9 cellular contexts compared by ENCODE assay signal in genomic region chr13:33204130-33204927, GRCh38.
DNase-seq lines count a peak whose midpoint lies in the region; ATAC-seq and TF ChIP-seq lines count a peak whose summit lies in the region.
"Had no signal": no experiment of that assay in that cellular context is flagged by ENCODE, and none has a peak within 500 bp of the region (broad histone marks: within the 10 kb centered on the region; RNA-seq: fewer than 3 reads in every experiment).

No MANE protein-coding gene starts in this region.

- H3K27me3 ChIP-seq in breast epithelium (no peaks in the 10 kb centered on the region), right lobe of liver (no peaks in the 10 kb centered on the region), vagina (no peaks in the 10 kb centered on the region)

- CTCF ChIA-PET in MCF 10A (lab: Yijun Ruan, JAX): interaction anchor here (0.6 to 1.5 kb wide), 2 partner anchors 24 to 473 kb away, joined by 3 to 4 read pairs; no protein-coding TSS in a partner anchor

- ATAC-seq in right lobe of liver: peak; percentile 14 to 53 (median 35)
- ATAC-seq in GM21825 (IDR thresholded peaks at IDR 0.05; ENCODE audit: unreplicated experiment): no peak
- no peak for ATAC-seq in GM19395 (IDR thresholded peaks at IDR 0.05; ENCODE audit: unreplicated experiment)

- TF ChIP-seq CTCF in breast epithelium (IDR thresholded peaks at IDR 0.05) (no peak), MCF 10A (IDR thresholded peaks at IDR 0.05; ENCODE audit: unreplicated experiment) (no peak), right lobe of liver (IDR thresholded peaks at IDR 0.05) (no peak), vagina (IDR thresholded peaks at IDR 0.05) (no peak)

- H3K4me3 Mint-ChIP-seq in MCF 10A (ENCODE audit: unreplicated experiment): no peak overlapping the region

- H3K4me3 ChIP-seq in breast epithelium: peak overlapping the region; percentile 32 to 43 (median 32)
- no peak overlapping the region for H3K4me3 ChIP-seq in right lobe of liver
- peak overlapping the region; percentile 34 to 38 for H3K4me3 ChIP-seq in vagina

- no TSS peak for BruUV-seq in MCF 10A (replicated peaks; lab: Mats Ljungman, UMichigan)

- H3K27ac ChIP-seq in breast epithelium: peak overlapping the region; percentile 50 to 77
- H3K27ac ChIP-seq in right lobe of liver: peak overlapping the region; percentile 33 to 46 (median 38)
- peak overlapping the region; percentile 88 for H3K27ac ChIP-seq in vagina
- H3K27ac ChIP-seq: neutrophil had no signal

- 55% methylated on average over 12 of the region's 12 CpGs for WGBS in right lobe of liver (ENCODE audit: insufficient coverage, low coverage, low lambda C conversion rate, missing lambda C conversion rate)

- H3K27me3 Mint-ChIP-seq in MCF 10A (ENCODE audit: insufficient read depth, unreplicated experiment): no peaks in the 10 kb centered on the region

- no peaks in the 10 kb centered on the region for H3K36me3 ChIP-seq in breast epithelium
- no peaks in the 10 kb centered on the region for H3K36me3 ChIP-seq in right lobe of liver
- no peaks in the 10 kb centered on the region for H3K36me3 ChIP-seq in vagina
- H3K36me3 ChIP-seq: neutrophil had no signal

- intact Hi-C loops in breast epithelium (cut with DNase I; ENCODE audit: low total_unique reads) (no loop called here), MCF 10A (cut with micrococcal nuclease) (no loop called here), right lobe of liver (cut with DNase I) (no loop called here), vagina (cut with DNase I) (loop anchor here (10.0 kb wide), 1 partner anchor 80 kb away; no protein-coding TSS in a partner anchor)

- H3K9me3 ChIP-seq in breast epithelium: no peaks in the 10 kb centered on the region
- H3K9me3 ChIP-seq in right lobe of liver: no peaks in the 10 kb centered on the region
- no peaks in the 10 kb centered on the region for H3K9me3 ChIP-seq in vagina
- H3K9me3 ChIP-seq: neutrophil had no signal

- peaks cover 0 to 5% of the 10 kb centered on the region in 2 donors for H3K4me1 ChIP-seq in breast epithelium
- H3K4me1 ChIP-seq in right lobe of liver: peaks cover 0 to 23% (median 3%) of the 10 kb centered on the region in 4 donors
- peaks cover 55% of the 10 kb centered on the region for H3K4me1 ChIP-seq in vagina

- H3K9me3 Mint-ChIP-seq in MCF 10A (ENCODE audit: unreplicated experiment): no peaks in the 10 kb centered on the region

- POLR2A ChIA-PET in MCF 10A (lab: Yijun Ruan, JAX): interaction anchor here (1.5 to 2.3 kb wide), 2 partner anchors 31 to 34 kb away, joined by 4 to 7 read pairs; no protein-coding TSS in a partner anchor

- TF ChIP-seq POLR2A in breast epithelium (IDR thresholded peaks at IDR 0.05): no peak
- no peak for TF ChIP-seq POLR2A in right lobe of liver (IDR thresholded peaks at IDR 0.05)
- TF ChIP-seq POLR2A in vagina (IDR thresholded peaks at IDR 0.05): no peak

- DNase-seq in breast epithelium (ENCODE audit: low spot score in 2 of 2) (no peak), MCF 10A (ENCODE audit: unreplicated experiment) (no peak), astrocyte of the hippocampus (ENCODE audit: low read depth, low spot score) (peak; percentile 55), right lobe of liver (peak in 1 of 3 donors; percentile 26), vagina (ENCODE audit: extremely low spot score in 2 of 2) (no peak), RPMI8226 (no peak)

- no peak overlapping the region for H3K27ac Mint-ChIP-seq in MCF 10A (ENCODE audit: low read depth, unreplicated experiment)

- peaks cover 52% of the 10 kb centered on the region for H3K36me3 Mint-ChIP-seq in MCF 10A (ENCODE audit: insufficient read depth, unreplicated experiment)

- peaks cover 48% of the 10 kb centered on the region for H3K4me1 Mint-ChIP-seq in MCF 10A (ENCODE audit: insufficient read depth, unreplicated experiment)

Comparison
In these comparisons a context has a peak if more than half of its experiments do, and no peak if none do; other contexts are left out.
1. H3K27ac ChIP-seq: peak in every context shown above with its lines; median percentile 88 in vagina; 64 in breast epithelium; 38 in right lobe of liver.
2. H3K4me3 ChIP-seq: peak in breast epithelium (3 of 3) and vagina (2 of 2); none in right lobe of liver (0 of 3).
3. ATAC-seq: peak in right lobe of liver (4 of 4); none in GM21825 (single experiment) and GM19395 (single experiment).